In genomic region chr15:49059491-49059890, GRCh38 we compare ENCODE assay signal across 14 cellular contexts. TPM values are rescaled to one million over a fixed set of nuclear protein-coding genes. Genes with fewer than 3 reads are reported as not detected.
DNase-seq lines count a peak whose midpoint lies in the region; ATAC-seq and TF ChIP-seq lines count a peak whose summit lies in the region.
"Had no signal": no experiment of that assay in that cellular context is flagged by ENCODE, and none has a peak within 500 bp of the region (broad histone marks: within the 10 kb centered on the region; RNA-seq: fewer than 3 reads in every experiment).

No MANE protein-coding gene starts in this region.

- no peaks in the 10 kb centered on the region for H3K27me3 Mint-ChIP-seq in HFFc6 (ENCODE audit: insufficient read depth)
- H3K27me3 Mint-ChIP-seq in T-cell: no peaks in the 10 kb centered on the region
- no peaks in the 10 kb centered on the region for H3K27me3 Mint-ChIP-seq in Calu3 (ENCODE audit: unreplicated experiment)

- H3K9me3 Mint-ChIP-seq in HFFc6: no peaks in the 10 kb centered on the region
- H3K9me3 Mint-ChIP-seq in T-cell: no peaks in the 10 kb centered on the region
- H3K9me3 Mint-ChIP-seq in Calu3 (ENCODE audit: low read depth, unreplicated experiment): no peaks in the 10 kb centered on the region
- H3K9me3 Mint-ChIP-seq: CD8-positive, alpha-beta T cell had no signal

- POLR2A ChIA-PET in T-cell (lab: Charles Lee): interaction anchor here in 1 of 2 donors (0.8 kb wide), 1 partner anchor 15 kb away, joined by 3 read pairs; no protein-coding TSS in a partner anchor

- no peak for TF ChIP-seq POLR2A in uterus (IDR thresholded peaks at IDR 0.05)

- H3K27me3 ChIP-seq in uterus (no peaks in the 10 kb centered on the region), colonic mucosa (no peaks in the 10 kb centered on the region)

- ATAC-seq in T-cell (replicated peaks in 1 of 4): no peak
- ATAC-seq: A549; CD8-positive, alpha-beta T cell had no signal

- TF ChIP-seq CTCF in HFFc6 (IDR thresholded peaks at IDR 0.05): no peak
- TF ChIP-seq CTCF in fibroblast of villous mesenchyme (IDR thresholded peaks at IDR 0.05; ENCODE audit: insufficient read depth, low read depth, low read length): no peak
- no peak for TF ChIP-seq CTCF in uterus (IDR thresholded peaks at IDR 0.05)
- TF ChIP-seq CTCF in colonic mucosa (IDR thresholded peaks at IDR 0.05): no peak
- TF ChIP-seq CTCF in Calu3 (IDR thresholded peaks at IDR 0.05; ENCODE audit: unreplicated experiment): no peak

- intact Hi-C loops in uterus (cut with DNase I; ENCODE audit: low total_unique reads): no loop called here
- intact Hi-C loops in colonic mucosa (cut with DNase I): no loop called here
- intact Hi-C loops in Calu3 (cut with micrococcal nuclease; ENCODE audit: unreplicated experiment): no loop called here

- DNase-seq in HFFc6 (no peak), T-cell (no peak), fibroblast of villous mesenchyme (ENCODE audit: low read depth) (peak; percentile 69), uterus (no peak), colonic mucosa (no peak), Calu3 (no peak)
- DNase-seq: CD8-positive, alpha-beta T cell; COR-L47; DND-41; GDM1; H9 had no signal

- CTCF ChIA-PET in T-cell (lab: Charles Lee): interaction anchor here in 1 of 2 donors (1.4 kb wide), 1 partner anchor 86 kb away, joined by 3 read pairs; no protein-coding TSS in a partner anchor
- CTCF ChIA-PET in Calu3 (lab: Charles Lee): no interaction called here

- H3K9ac ChIP-seq in colonic mucosa (ENCODE audit: low read depth in 2 of 2, low read length in 2 of 2): no peak overlapping the region

- H3K27ac ChIP-seq in uterus (peak overlapping the region; percentile 62 to 74), colonic mucosa (no peak overlapping the region)
- H3K27ac ChIP-seq: A549 had no signal

- no peaks in the 10 kb centered on the region for H3K36me3 Mint-ChIP-seq in HFFc6 (ENCODE audit: low read depth)
- no peaks in the 10 kb centered on the region for H3K36me3 Mint-ChIP-seq in T-cell
- H3K36me3 Mint-ChIP-seq in Calu3 (ENCODE audit: insufficient read depth, unreplicated experiment): no peaks in the 10 kb centered on the region
- H3K36me3 Mint-ChIP-seq: CD14-positive monocyte; CD8-positive, alpha-beta T cell had no signal

- H3K36me3 ChIP-seq in uterus: no peaks in the 10 kb centered on the region
- no peaks in the 10 kb centered on the region for H3K36me3 ChIP-seq in colonic mucosa

- peak overlapping the region; percentile 68; the same call in 1 of the 2 replicates for H3K27ac Mint-ChIP-seq in HFFc6
- peak overlapping the region; percentile 0 to 95 for H3K27ac Mint-ChIP-seq in T-cell
- no peak overlapping the region for H3K27ac Mint-ChIP-seq in Calu3 (ENCODE audit: unreplicated experiment)
- H3K27ac Mint-ChIP-seq: CD14-positive monocyte; CD8-positive, alpha-beta T cell; GM23338; H9 had no signal

- H3K4me1 ChIP-seq in uterus (no peaks in the 10 kb centered on the region), colonic mucosa (no peaks in the 10 kb centered on the region)
- H3K4me1 ChIP-seq: A549 had no signal

- H3K4me1 Mint-ChIP-seq in HFFc6 (ENCODE audit: low read depth) (peaks cover 32% of the 10 kb centered on the region), T-cell (peaks cover 9 to 20% (median 14%) of the 10 kb centered on the region in 3 donors), Calu3 (ENCODE audit: low read depth, unreplicated experiment) (no peaks in the 10 kb centered on the region)

- no TSS peak for BruUV-seq in Calu3 (replicated peaks; lab: Mats Ljungman, UMichigan)

- H3K9me3 ChIP-seq in uterus: no peaks in the 10 kb centered on the region
- H3K9me3 ChIP-seq in colonic mucosa: no peaks in the 10 kb centered on the region
- H3K9me3 ChIP-seq: A549 had no signal

- H3K4me3 Mint-ChIP-seq in HFFc6 (no peak overlapping the region), T-cell (no peak overlapping the region), Calu3 (ENCODE audit: low read depth, unreplicated experiment) (no peak overlapping the region)
- H3K4me3 Mint-ChIP-seq: CD14-positive monocyte; CD8-positive, alpha-beta T cell; GM23338; H9 had no signal

- no peak overlapping the region for H3K4me3 ChIP-seq in fibroblast of villous mesenchyme (ENCODE audit: low read depth, low read length)
- H3K4me3 ChIP-seq in uterus: no peak overlapping the region
- H3K4me3 ChIP-seq in colonic mucosa: no peak overlapping the region
- H3K4me3 ChIP-seq: A549, GM23338 had no signal

RNA-seq across cellular contexts. Expression of gene SECISBP2L, which starts 13.2 kb away (rescaled TPM):
- 10 to 100 TPM; 46.2 to 57.6 (median 54.7) TPM for total RNA-seq in HFFc6 (2021; fragmentation: NEBNext Ultra II Directional; extraction: Animal tissue kit (Norgen Biotek cat#: 25700))
- total RNA-seq in T-cell (10 to 100 TPM; 46.8 to 62.5 (median 48.7) TPM), fibroblast of villous mesenchyme (43.5 and 74.3 TPM in 2 replicates), uterus (10 to 100 TPM; 24.8 to 73.9 (median 47.6) TPM), colonic mucosa (10 to 100 TPM; 26.9 to 45.2 TPM), Calu3 (2022) (32.6 and 37.0 TPM in 2 replicates)
